In the genomic region with DNA sequence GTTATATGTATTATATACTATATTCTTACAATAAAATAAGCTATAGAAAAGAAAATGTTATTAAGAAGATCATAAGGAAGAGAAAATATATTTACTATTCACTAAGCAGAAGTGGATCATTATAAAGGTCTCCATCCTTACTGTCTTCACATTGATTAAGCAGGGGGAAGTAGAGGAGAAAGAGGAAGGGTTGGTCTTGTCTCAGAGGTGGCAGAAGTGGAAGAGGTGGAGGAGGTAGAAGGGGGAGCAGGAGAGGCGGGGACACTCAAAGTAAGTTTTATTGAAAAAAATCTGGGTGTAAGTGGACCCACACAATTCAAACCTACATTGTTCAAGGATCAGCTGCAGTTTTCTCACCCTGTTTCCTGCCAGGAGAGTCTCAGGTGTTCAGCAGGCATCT, we compare ENCODE assay signal across 25 cellular contexts. TPM values are rescaled to one million over a fixed set of nuclear protein-coding genes. Genes with fewer than 3 reads are reported as not detected.
A peak's percentile ranks its signal among the peaks of the same experiment; 100 is the strongest.
DNase-seq lines count a peak whose midpoint lies in the region; ATAC-seq and TF ChIP-seq lines count a peak whose summit lies in the region.
"Had no signal": no experiment of that assay in that cellular context is flagged by ENCODE, and none has a peak within 500 bp of the region (broad histone marks: within the 10 kb centered on the region; RNA-seq: fewer than 3 reads in every experiment).

No MANE protein-coding gene starts in this region.

- H3K9me3 Mint-ChIP-seq in activated CD8-positive, alpha-beta T cell treated with anti-CD3 and anti-CD28 coated beads for 36 hours, result no peaks in the 10 kb centered on the region
- peaks cover 19% of the 10 kb centered on the region for H3K9me3 Mint-ChIP-seq in osteocyte (ENCODE audit: unreplicated experiment)
- H3K9me3 Mint-ChIP-seq: effector memory CD8-positive, alpha-beta T cell had no signal

- H3K4me1 ChIP-seq in heart left ventricle, result no peaks in the 10 kb centered on the region
- H3K4me1 ChIP-seq: tibial artery had no signal

- peaks cover 16% of the 10 kb centered on the region for H3K4me1 Mint-ChIP-seq in activated CD8-positive, alpha-beta T cell treated with anti-CD3 and anti-CD28 coated beads for 36 hours (ENCODE audit: low read depth)
- H3K4me1 Mint-ChIP-seq in osteocyte (ENCODE audit: unreplicated experiment), result peaks cover 87% of the 10 kb centered on the region

- no peaks in the 10 kb centered on the region for H3K36me3 ChIP-seq in heart left ventricle
- H3K36me3 ChIP-seq: ascending aorta, tibial artery had no signal

- peak overlapping the region; percentile 52 for H3K27ac Mint-ChIP-seq in activated CD8-positive, alpha-beta T cell treated with anti-CD3 and anti-CD28 coated beads for 36 hours
- H3K27ac Mint-ChIP-seq in osteocyte (ENCODE audit: unreplicated experiment), result peak overlapping the region; percentile 94
- H3K27ac Mint-ChIP-seq: activated CD4-positive, alpha-beta T cell treated with anti-CD3 and anti-CD28 coated beads, Interleukin-2, amount 10 ng/mL, durations not matched to agents 7 days and 5 days; effector memory CD8-positive, alpha-beta T cell had no signal

- no peak for DNase-seq in activated CD8-positive, alpha-beta T cell treated with anti-CD3 and anti-CD28 coated beads for 36 hours
- DNase-seq in osteocyte (ENCODE audit: extremely low spot score, unreplicated experiment) (no peak), NCI-H1694 (lab: John Stamatoyannopoulos, UW) (no peak), amygdala (lab: John Stamatoyannopoulos, UW) (no peak), heart left ventricle (no peak)
- DNase-seq: activated CD4-positive, alpha-beta T cell treated with anti-CD3 and anti-CD28 coated beads, Interleukin-2, amount 10 ng/mL, durations not matched to agents 7 days and 5 days; activated CD8-positive, alpha-beta memory T cell treated with anti-CD3 and anti-CD28 coated beads, Interleukin-2, amount 50 U/mL, for 48 hours; activated gamma-delta T cell treated with Interleukin-2 at 50 U/mL for 16 hours; cerebellar nuclear complex; COR-L47; effector memory CD8-positive, alpha-beta T cell; KG1; NCI-H1048; NCI-H2081; stimulated activated CD4-positive, alpha-beta T cell treated with anti-CD3 and anti-CD28 coated beads, Interleukin-12 subunit alpha, Interleukin-12 subunit beta, amount 100 ng/mL, for 4 hours; tibial artery had no signal

- ATAC-seq in GM18867 (IDR thresholded peaks at IDR 0.05; ENCODE audit: unreplicated experiment), result peak; percentile 7
- ATAC-seq in HG02798 (IDR thresholded peaks at IDR 0.05; ENCODE audit: poor library complexity, unreplicated experiment), result peak; percentile 9
- ATAC-seq in activated CD8-positive, alpha-beta T cell treated with anti-CD3 and anti-CD28 coated beads for 36 hours, result peak; percentile 38
- ATAC-seq in heart left ventricle, result no peak
- ATAC-seq: effector memory CD8-positive, alpha-beta T cell; left lobe of liver; Right ventricle myocardium inferior had no signal

- H3K36me3 Mint-ChIP-seq in activated CD8-positive, alpha-beta T cell treated with anti-CD3 and anti-CD28 coated beads for 36 hours (ENCODE audit: low read depth), result no peaks in the 10 kb centered on the region
- H3K36me3 Mint-ChIP-seq in osteocyte (ENCODE audit: unreplicated experiment), result peaks cover 13% of the 10 kb centered on the region

- POLR2A ChIA-PET in activated CD8-positive, alpha-beta T cell treated with anti-CD3 and anti-CD28 coated beads for 36 hours (lab: Charles Lee), result no interaction called here

- H3K4me3 Mint-ChIP-seq in activated CD8-positive, alpha-beta T cell treated with anti-CD3 and anti-CD28 coated beads for 36 hours, result no peak overlapping the region
- H3K4me3 Mint-ChIP-seq in osteocyte (ENCODE audit: unreplicated experiment), result no peak overlapping the region
- H3K4me3 Mint-ChIP-seq: activated CD4-positive, alpha-beta T cell treated with anti-CD3 and anti-CD28 coated beads, Interleukin-2, amount 10 ng/mL, durations not matched to agents 7 days and 5 days; effector memory CD8-positive, alpha-beta T cell had no signal

- intact Hi-C loops in activated CD8-positive, alpha-beta T cell treated with anti-CD3 and anti-CD28 coated beads for 36 hours (cut with micrococcal nuclease), result no loop called here
- intact Hi-C loops in heart left ventricle (cut with DNase I), result no loop called here

- peaks cover 0 to 12% (median 0%) of the 10 kb centered on the region in 12 donors for H3K9me3 ChIP-seq in heart left ventricle
- H3K9me3 ChIP-seq: ascending aorta had no signal

- CTCF ChIA-PET in activated CD8-positive, alpha-beta T cell treated with anti-CD3 and anti-CD28 coated beads for 36 hours (lab: Charles Lee), result interaction anchor here (0.8 to 1.4 kb wide), 2 partner anchors 25 to 29 kb away, joined by 3 read pairs; partner anchors contain the start of gene ERCC6

- TF ChIP-seq CTCF in activated CD8-positive, alpha-beta T cell treated with anti-CD3 and anti-CD28 coated beads for 36 hours (IDR thresholded peaks at IDR 0.05), result no peak
- TF ChIP-seq CTCF in osteocyte (IDR thresholded peaks at IDR 0.05) (no peak), heart left ventricle (IDR thresholded peaks at IDR 0.05) (no peak)

- no peaks in the 10 kb centered on the region for H3K27me3 ChIP-seq in heart left ventricle
- H3K27me3 ChIP-seq: ascending aorta, tibial artery had no signal

- TF ChIP-seq POLR2A in heart left ventricle (IDR thresholded peaks at IDR 0.05), result no peak

- 84 to 96% (median 87%) methylated on average over 1 of the region's 1 CpG for WGBS in heart left ventricle, 4 donors

- peaks cover 33% of the 10 kb centered on the region for H3K27me3 Mint-ChIP-seq in activated CD8-positive, alpha-beta T cell treated with anti-CD3 and anti-CD28 coated beads for 36 hours
- H3K27me3 Mint-ChIP-seq in osteocyte (ENCODE audit: unreplicated experiment), result no peaks in the 10 kb centered on the region

- no peak overlapping the region for H3K4me3 ChIP-seq in heart left ventricle
- H3K4me3 ChIP-seq: ascending aorta, tibial artery had no signal

- no peak overlapping the region for H3K27ac ChIP-seq in heart left ventricle
- H3K27ac ChIP-seq: ascending aorta, tibial artery had no signal

RNA-seq across cellular contexts. Expression of gene ERCC6, which starts 28.9 kb away (rescaled TPM):
- 10 to 100 TPM; 19.1 to 21.8 TPM for total RNA-seq in activated CD8-positive, alpha-beta T cell treated with anti-CD3 and anti-CD28 coated beads for 36 hours
- total RNA-seq in osteocyte (184 and 187 TPM in 2 replicates), heart left ventricle (10 to 100 TPM; 12.8 to 31.5 (median 23.0) TPM)
- 1 to 10 TPM; 4.4 to 4.7 TPM for polyA plus RNA-seq in heart left ventricle

RNA-seq across cellular contexts. Expression of gene SLC18A3, which starts 42.3 kb away (rescaled TPM):
- total RNA-seq in activated CD8-positive, alpha-beta T cell treated with anti-CD3 and anti-CD28 coated beads for 36 hours, result not detected
- total RNA-seq in osteocyte (0.32 and 0.34 TPM in 2 replicates), heart left ventricle (not detected)
- polyA plus RNA-seq in heart left ventricle, result not detected
- total RNA-seq: activated CD4-positive, alpha-beta T cell treated with anti-CD3 and anti-CD28 coated beads, Interleukin-2, amount 10 ng/mL, durations not matched to agents 7 days and 5 days; ascending aorta; H1; left lobe of liver; NCI-H460; Right ventricle myocardium inferior had no signal

RNA-seq across cellular contexts. Expression of gene CHAT, which starts 46.0 kb away (rescaled TPM):
- total RNA-seq in activated CD8-positive, alpha-beta T cell treated with anti-CD3 and anti-CD28 coated beads for 36 hours, result not detected
- total RNA-seq in osteocyte (not detected in 2 replicates), heart left ventricle (not detected)
- not detected for polyA plus RNA-seq in heart left ventricle
- total RNA-seq: activated CD4-positive, alpha-beta T cell treated with anti-CD3 and anti-CD28 coated beads, Interleukin-2, amount 10 ng/mL, durations not matched to agents 7 days and 5 days; ascending aorta; H1; left lobe of liver; mononuclear cell; NCI-H460; renal cortical epithelial cell; Right ventricle myocardium inferior had no signal
- polyA plus RNA-seq: H1 had no signal

Comparison
In these comparisons a context has a peak if more than half of its experiments do, and no peak if none do; other contexts are left out.
1. ATAC-seq: peak in GM18867 (single experiment), HG02798 (single experiment) and activated CD8-positive, alpha-beta T cell treated with anti-CD3 and anti-CD28 coated beads for 36 hours (single experiment); none in heart left ventricle (0 of 4).